8 cellular contexts compared by ENCODE assay signal in the genomic region with DNA sequence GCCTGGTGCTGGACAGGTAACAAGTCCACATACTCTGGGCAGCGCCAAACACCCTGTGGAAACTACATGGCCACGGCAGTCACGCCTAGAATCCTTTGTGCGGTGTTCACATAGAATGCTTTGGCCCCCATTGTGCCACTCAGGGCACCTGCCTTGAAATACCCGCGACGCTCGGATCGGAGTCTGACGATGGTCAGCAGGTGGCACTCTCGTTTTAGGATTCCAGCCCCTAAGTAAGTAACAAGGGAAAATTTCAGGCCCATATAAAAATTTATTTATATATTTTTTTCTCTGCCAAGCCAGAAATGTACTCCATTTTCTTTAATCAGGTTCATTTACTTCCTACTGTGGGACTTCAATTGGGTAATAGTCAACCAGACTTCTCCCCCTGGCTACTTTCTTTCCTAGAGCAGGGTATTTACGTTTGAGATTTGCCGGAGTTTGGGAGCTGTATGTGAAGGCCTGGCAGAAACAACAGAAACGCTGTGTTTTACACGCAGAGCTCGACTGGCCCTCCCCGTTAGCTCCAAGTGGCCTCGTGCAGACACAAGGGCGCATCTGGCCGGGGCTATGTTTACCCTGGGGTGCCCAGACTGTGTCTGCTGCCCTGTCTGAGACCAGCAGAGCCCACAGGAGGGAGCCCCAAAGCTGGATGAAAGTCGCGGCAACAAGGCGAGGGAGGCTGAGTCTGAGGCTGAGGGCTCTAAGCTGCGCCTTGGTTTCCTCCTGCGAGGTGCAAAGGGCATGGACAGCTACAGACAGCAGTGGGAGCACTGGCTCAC. TPM values are rescaled to one million over a fixed set of nuclear protein-coding genes. Genes with fewer than 3 reads are reported as not detected.
DNase-seq lines count a peak whose midpoint lies in the region; ATAC-seq and TF ChIP-seq lines count a peak whose summit lies in the region.

No MANE protein-coding gene starts in this region.

- H3K27ac ChIP-seq in RWPE2 (ENCODE audit: poor library complexity, severe bottlenecking): peak overlapping the region; percentile 55

- H3K27me3 Mint-ChIP-seq in nephron progenitor cell (ENCODE audit: low read depth, poor library complexity): peaks cover 6% of the 10 kb centered on the region
- H3K27me3 Mint-ChIP-seq in natural killer cell treated with Interleukin-12 subunit alpha and Interleukin-12 subunit beta and Interleukin-15 and Interleukin-18, amount 100 ng/mL, for 72 hours: no peaks in the 10 kb centered on the region

- POLR2A ChIA-PET in AG04449 (lab: Yijun Ruan, JAX): interaction anchor here (0.8 kb wide), 1 partner anchor 294 kb away, joined by 3 read pairs; a partner anchor contains a TSS

- DNase-seq in AG04449 (ENCODE audit: low read depth, low spot score) (no peak), HT-29 (ENCODE audit: low spot score) (peak; percentile 29), RWPE2 (ENCODE audit: low spot score) (no peak), fibroblast of peridontal ligament (ENCODE audit: extremely low read depth) (peak; percentile 62), nephron progenitor cell (peak; percentile 55), mesenteric fat pad (ENCODE audit: low spot score) (no peak)
- DNase-seq in natural killer cell treated with Interleukin-12 subunit alpha and Interleukin-12 subunit beta and Interleukin-15 and Interleukin-18, amount 100 ng/mL, for 72 hours (ENCODE audit: low spot score): no peak

- ATAC-seq in RWPE2 (ENCODE audit: low read depth) (peak; percentile 70), HG03378 (IDR thresholded peaks at IDR 0.05; ENCODE audit: unreplicated experiment) (no peak)
- no peak for ATAC-seq in natural killer cell treated with Interleukin-12 subunit alpha and Interleukin-12 subunit beta and Interleukin-15 and Interleukin-18, amount 100 ng/mL, for 72 hours

- H3K36me3 ChIP-seq in RWPE2 (ENCODE audit: low read depth): no peaks in the 10 kb centered on the region

- no peaks in the 10 kb centered on the region for H3K36me3 Mint-ChIP-seq in nephron progenitor cell (ENCODE audit: low read depth)
- no peaks in the 10 kb centered on the region for H3K36me3 Mint-ChIP-seq in natural killer cell treated with Interleukin-12 subunit alpha and Interleukin-12 subunit beta and Interleukin-15 and Interleukin-18, amount 100 ng/mL, for 72 hours

- peaks cover 12% of the 10 kb centered on the region for H3K4me1 ChIP-seq in RWPE2 (ENCODE audit: insufficient read depth, poor library complexity, severe bottlenecking)

- H3K27me3 ChIP-seq in RWPE2 (ENCODE audit: insufficient read depth, poor library complexity, severe bottlenecking): no peaks in the 10 kb centered on the region

- peak; percentile 46 for TF ChIP-seq CTCF in AG04449 (IDR thresholded peaks at IDR 0.05; ENCODE audit: insufficient read depth, low read length, missing control alignments)
- peak; percentile 77 for TF ChIP-seq CTCF in RWPE2 (IDR thresholded peaks at IDR 0.05; ENCODE audit: poor library complexity, severe bottlenecking)
- peak; percentile 59 for TF ChIP-seq CTCF in nephron progenitor cell (IDR thresholded peaks at IDR 0.05)

- peak overlapping the region; percentile 19 for H3K27ac Mint-ChIP-seq in nephron progenitor cell
- H3K27ac Mint-ChIP-seq in natural killer cell treated with Interleukin-12 subunit alpha and Interleukin-12 subunit beta and Interleukin-15 and Interleukin-18, amount 100 ng/mL, for 72 hours: no peak overlapping the region

- no peaks in the 10 kb centered on the region for H3K9me3 ChIP-seq in RWPE2 (ENCODE audit: severe bottlenecking)

- H3K9me3 Mint-ChIP-seq in nephron progenitor cell: no peaks in the 10 kb centered on the region
- no peaks in the 10 kb centered on the region for H3K9me3 Mint-ChIP-seq in natural killer cell treated with Interleukin-12 subunit alpha and Interleukin-12 subunit beta and Interleukin-15 and Interleukin-18, amount 100 ng/mL, for 72 hours

- H3K4me1 Mint-ChIP-seq in nephron progenitor cell: peaks cover 16% of the 10 kb centered on the region
- no peaks in the 10 kb centered on the region for H3K4me1 Mint-ChIP-seq in natural killer cell treated with Interleukin-12 subunit alpha and Interleukin-12 subunit beta and Interleukin-15 and Interleukin-18, amount 100 ng/mL, for 72 hours (ENCODE audit: low read depth in 2 of 2)

- peak overlapping the region; percentile 3 for H3K4me3 Mint-ChIP-seq in nephron progenitor cell
- no peak overlapping the region for H3K4me3 Mint-ChIP-seq in natural killer cell treated with Interleukin-12 subunit alpha and Interleukin-12 subunit beta and Interleukin-15 and Interleukin-18, amount 100 ng/mL, for 72 hours

- H3K4me3 ChIP-seq in AG04449 (ENCODE audit: low read depth, low read length) (no peak overlapping the region), RWPE2 (ENCODE audit: severe bottlenecking) (no peak overlapping the region)

- CTCF ChIA-PET in AG04449 (lab: Yijun Ruan, JAX): interaction anchor here (1.1 to 2.7 kb wide), 8 partner anchors 9 to 1209 kb away, joined by 3 to 35 read pairs (median 6); a partner anchor contains a TSS

RNA-seq across cellular contexts. Expression of a gene that starts 41.6 kb away (rescaled TPM):
- total RNA-seq in HT-29 (2014; rRNA removed; shearing (Covaris generic)): not detected in 2 replicates
- total RNA-seq in natural killer cell treated with Interleukin-12 subunit alpha and Interleukin-12 subunit beta and Interleukin-15 and Interleukin-18, amount 100 ng/mL, for 72 hours: not detected
- not detected for total RNA-seq in mesenteric fat pad

Comparison
In these comparisons a context has a peak if more than half of its experiments do, and no peak if none do; other contexts are left out.
1. DNase-seq: peak in HT-29 (single experiment), fibroblast of peridontal ligament (single experiment) and nephron progenitor cell (single experiment); none in AG04449 (single experiment), RWPE2 (single experiment), natural killer cell treated with Interleukin-12 subunit alpha and Interleukin-12 subunit beta and Interleukin-15 and Interleukin-18, amount 100 ng/mL, for 72 hours (single experiment) and mesenteric fat pad (single experiment).
2. Peak in every context shown above with its lines, with median percentiles within 50 percentile points of each other: CTCF ChIP-seq.